Comparison of ENCODE assay signal across 17 cellular contexts in the genomic region with DNA sequence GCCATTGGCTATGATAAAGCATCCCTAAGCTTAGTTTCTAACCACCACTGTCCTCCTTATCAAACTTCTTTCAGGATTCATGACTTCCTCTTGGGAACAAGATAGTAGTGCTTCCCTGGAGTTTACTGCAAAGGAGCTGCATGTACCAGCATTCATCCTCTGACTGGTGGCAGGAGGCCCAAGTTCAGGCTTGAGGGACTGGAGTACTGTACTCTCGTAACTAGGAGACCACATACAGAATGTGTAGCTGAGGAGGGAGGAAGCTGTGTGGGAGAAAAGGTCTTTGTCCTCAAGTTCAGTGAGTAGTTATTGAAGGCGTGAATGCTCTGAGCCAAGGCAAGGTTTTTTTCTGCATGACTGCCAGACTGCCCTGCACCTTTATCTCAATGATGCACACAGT. TPM values are rescaled to one million over a fixed set of nuclear protein-coding genes. Genes with fewer than 3 reads are reported as not detected.
A peak's percentile ranks its signal among the peaks of the same experiment; 100 is the strongest.
DNase-seq lines count a peak whose midpoint lies in the region; ATAC-seq and TF ChIP-seq lines count a peak whose summit lies in the region.
"Had no signal": no experiment of that assay in that cellular context is flagged by ENCODE, and none has a peak within 500 bp of the region (broad histone marks: within the 10 kb centered on the region; RNA-seq: fewer than 3 reads in every experiment).

No MANE protein-coding gene starts in this region.

- H3K4me1 ChIP-seq in Karpas-422 (ENCODE audit: low read length) (peaks cover 76% of the 10 kb centered on the region), smooth muscle cell (ENCODE audit: low read depth) (peaks cover 14% of the 10 kb centered on the region), thyroid gland (no peaks in the 10 kb centered on the region)
- H3K4me1 ChIP-seq: BLaER1 treated with 17β-estradiol and CSF1 and Interleukin-3, amounts not matched to agents 10 nM and 100 nM; prostate gland had no signal

- WGBS in smooth muscle cell (ENCODE audit: low lambda C conversion rate), result 38% methylated on average over 2 of the region's 2 CpGs
- 73 to 78% methylated on average over 2 of the region's 2 CpGs for WGBS in thyroid gland, 2 donors

- H3K27me3 Mint-ChIP-seq in WTC11 (ENCODE audit: low read depth), result no peaks in the 10 kb centered on the region
- H3K27me3 Mint-ChIP-seq: stimulated activated memory B cell treated with anti-CD40 and anti-IgM and Interleukin-4, amounts not matched to agents 10 μg/mL and 1 μg/mL and 100 μg/mL, for 72 hours had no signal

- TF ChIP-seq POLR2A in thyroid gland (IDR thresholded peaks at IDR 0.05), result no peak

- no peak overlapping the region for H3K9ac ChIP-seq in Karpas-422 (ENCODE audit: low read length)
- no peak overlapping the region for H3K9ac ChIP-seq in smooth muscle cell (ENCODE audit: low read depth)
- H3K9ac ChIP-seq: BLaER1 treated with 17β-estradiol and CSF1 and Interleukin-3, amounts not matched to agents 10 nM and 100 nM had no signal

- H3K36me3 ChIP-seq in Karpas-422 (ENCODE audit: insufficient read depth, low read length) (peaks cover 10% of the 10 kb centered on the region), smooth muscle cell (ENCODE audit: low read depth) (no peaks in the 10 kb centered on the region), thyroid gland (no peaks in the 10 kb centered on the region)
- H3K36me3 ChIP-seq: BLaER1 treated with 17β-estradiol and CSF1 and Interleukin-3, amounts not matched to agents 10 nM and 100 nM; prostate gland had no signal

- intact Hi-C loops in thyroid gland (cut with DNase I), result no loop called here

- no peaks in the 10 kb centered on the region for H3K36me3 Mint-ChIP-seq in WTC11
- H3K36me3 Mint-ChIP-seq: stimulated activated memory B cell treated with anti-CD40 and anti-IgM and Interleukin-4, amounts not matched to agents 10 μg/mL and 1 μg/mL and 100 μg/mL, for 72 hours had no signal

- H3K27me3 ChIP-seq in Karpas-422 (ENCODE audit: low read length), result no peaks in the 10 kb centered on the region
- H3K27me3 ChIP-seq in layer of hippocampus (ENCODE audit: control insufficient read depth, insufficient read depth, low read length), result no peaks in the 10 kb centered on the region
- no peaks in the 10 kb centered on the region for H3K27me3 ChIP-seq in smooth muscle cell (ENCODE audit: low read depth)
- H3K27me3 ChIP-seq in thyroid gland, result no peaks in the 10 kb centered on the region
- H3K27me3 ChIP-seq: BLaER1 treated with 17β-estradiol and CSF1 and Interleukin-3, amounts not matched to agents 10 nM and 100 nM had no signal

- H3K4me3 Mint-ChIP-seq in WTC11, result no peak overlapping the region
- H3K4me3 Mint-ChIP-seq: stimulated activated memory B cell treated with anti-CD40 and anti-IgM and Interleukin-4, amounts not matched to agents 10 μg/mL and 1 μg/mL and 100 μg/mL, for 72 hours had no signal

- POLR2A ChIA-PET in WTC11 (lab: Charles Lee), result interaction anchor here (0.7 to 1.6 kb wide), 2 partner anchors 13 to 167 kb away, joined by 3 to 4 read pairs; partner anchors contain the start of gene SCRN1

- peak overlapping the region; percentile 7 for H3K4me2 ChIP-seq in Karpas-422 (ENCODE audit: low read depth, low read length, poor library complexity, severe bottlenecking)
- peak overlapping the region; percentile 49 for H3K4me2 ChIP-seq in smooth muscle cell
- H3K4me2 ChIP-seq: BLaER1 treated with 17β-estradiol and CSF1 and Interleukin-3, amounts not matched to agents 10 nM and 100 nM had no signal

- ATAC-seq in HG02840 (IDR thresholded peaks at IDR 0.05; ENCODE audit: low FRiP score, unreplicated experiment) (no peak), WTC11 (no peak), HG03196 (IDR thresholded peaks at IDR 0.05; ENCODE audit: unreplicated experiment) (no peak)
- ATAC-seq: stimulated activated memory B cell treated with anti-CD40 and anti-IgM and Interleukin-4, amounts not matched to agents 10 μg/mL and 1 μg/mL and 100 μg/mL, for 72 hours had no signal

- no peaks in the 10 kb centered on the region for H3K9me3 ChIP-seq in Karpas-422 (ENCODE audit: low read length)
- H3K9me3 ChIP-seq in smooth muscle cell (replicated peaks; ENCODE audit: low read depth), result no peaks in the 10 kb centered on the region
- H3K9me3 ChIP-seq in thyroid gland, result no peaks in the 10 kb centered on the region
- H3K9me3 ChIP-seq: BLaER1 treated with 17β-estradiol and CSF1 and Interleukin-3, amounts not matched to agents 10 nM and 100 nM; prostate gland had no signal

- H3K27ac Mint-ChIP-seq in WTC11, result no peak overlapping the region
- H3K27ac Mint-ChIP-seq: stimulated activated memory B cell treated with anti-CD40 and anti-IgM and Interleukin-4, amounts not matched to agents 10 μg/mL and 1 μg/mL and 100 μg/mL, for 72 hours had no signal

- no peak for TF ChIP-seq CTCF in smooth muscle cell (IDR thresholded peaks at IDR 0.05; ENCODE audit: borderline replicate concordance, insufficient read depth, poor library complexity, severe bottlenecking)
- no peak for TF ChIP-seq CTCF in WTC11 (IDR thresholded peaks at IDR 0.05)
- TF ChIP-seq CTCF in thyroid gland (IDR thresholded peaks at IDR 0.05), result no peak

- H4K20me1 ChIP-seq in Karpas-422 (ENCODE audit: insufficient read depth, low read depth, low read length) (no peaks in the 10 kb centered on the region), smooth muscle cell (ENCODE audit: low read depth) (peaks cover 100% of the 10 kb centered on the region)
- H4K20me1 ChIP-seq: BLaER1 treated with 17β-estradiol and CSF1 and Interleukin-3, amounts not matched to agents 10 nM and 100 nM had no signal

- no peaks in the 10 kb centered on the region for H3K9me3 Mint-ChIP-seq in WTC11
- H3K9me3 Mint-ChIP-seq: stimulated activated memory B cell treated with anti-CD40 and anti-IgM and Interleukin-4, amounts not matched to agents 10 μg/mL and 1 μg/mL and 100 μg/mL, for 72 hours had no signal

- H3K4me3 ChIP-seq in Karpas-422 (ENCODE audit: low read length), result no peak overlapping the region
- no peak overlapping the region for H3K4me3 ChIP-seq in smooth muscle cell
- no peak overlapping the region for H3K4me3 ChIP-seq in thyroid gland (replicated peaks in 1 of 3)
- H3K4me3 ChIP-seq: BLaER1 treated with 17β-estradiol and CSF1 and Interleukin-3, amounts not matched to agents 10 nM and 100 nM; lung; prostate gland had no signal

- H3K79me2 ChIP-seq in Karpas-422 (ENCODE audit: low read length) (peaks cover 100% of the 10 kb centered on the region), smooth muscle cell (ENCODE audit: low read depth) (peaks cover 99% of the 10 kb centered on the region)

- peaks cover 10% of the 10 kb centered on the region; the same call in 1 of the 2 replicates for H3K4me1 Mint-ChIP-seq in WTC11

- CTCF ChIA-PET in WTC11 (lab: Charles Lee), result interaction anchor here (0.8 to 1.4 kb wide), 2 partner anchors 26 to 85 kb away, joined by 3 to 4 read pairs; no protein-coding TSS in a partner anchor

- DNase-seq in Karpas-422 (no peak), smooth muscle cell (lab: John Stamatoyannopoulos, UW; ENCODE audit: unreplicated experiment) (no peak), WTC11 (ENCODE audit: low spot score) (no peak), thyroid gland (no peak)
- DNase-seq: activated naive CD4-positive, alpha-beta T cell treated with anti-CD3 and anti-CD28 coated beads, Interleukin-2, amount 50 U/mL, for 16 hours; glutamatergic neuron; NCI-H1048; NCI-H524 treated with DMSO at 0.1 percent for 48 hours; stimulated activated CD4-positive, alpha-beta T cell treated with anti-CD3 and anti-CD28 coated beads, Interleukin-2, amount 100 ng/mL, for 48 hours had no signal

- no peaks in the 10 kb centered on the region for H3F3A ChIP-seq in smooth muscle cell (ENCODE audit: low read depth)

- H3K27ac ChIP-seq in Karpas-422 (ENCODE audit: low read length), result no peak overlapping the region
- peak overlapping the region; percentile 30 for H3K27ac ChIP-seq in cingulate gyrus (ENCODE audit: low read depth, low read length)
- H3K27ac ChIP-seq in layer of hippocampus (ENCODE audit: low read depth, low read length), result peak overlapping the region; percentile 13
- no peak overlapping the region for H3K27ac ChIP-seq in smooth muscle cell (ENCODE audit: low read depth)
- H3K27ac ChIP-seq in thyroid gland, result no peak overlapping the region
- H3K27ac ChIP-seq: BLaER1 treated with 17β-estradiol and CSF1 and Interleukin-3, amounts not matched to agents 10 nM and 100 nM; prostate gland had no signal

- H2AFZ ChIP-seq in Karpas-422 (ENCODE audit: low read length) (no peak overlapping the region), smooth muscle cell (ENCODE audit: low read depth) (no peak overlapping the region)

- no peaks in the 10 kb centered on the region for H3K9me2 ChIP-seq in Karpas-422 (replicated peaks; ENCODE audit: insufficient read depth, low read length)

TF ChIP-seq in WTC11, 78 proteins besides CTCF, POLR2A, EP300 and RAD21 (continues in another document):
- no peak for TF ChIP-seq ZNF232 (CRISPR knock-in tag; IDR thresholded peaks at IDR 0.05)
- TF ChIP-seq, protein P1, sequence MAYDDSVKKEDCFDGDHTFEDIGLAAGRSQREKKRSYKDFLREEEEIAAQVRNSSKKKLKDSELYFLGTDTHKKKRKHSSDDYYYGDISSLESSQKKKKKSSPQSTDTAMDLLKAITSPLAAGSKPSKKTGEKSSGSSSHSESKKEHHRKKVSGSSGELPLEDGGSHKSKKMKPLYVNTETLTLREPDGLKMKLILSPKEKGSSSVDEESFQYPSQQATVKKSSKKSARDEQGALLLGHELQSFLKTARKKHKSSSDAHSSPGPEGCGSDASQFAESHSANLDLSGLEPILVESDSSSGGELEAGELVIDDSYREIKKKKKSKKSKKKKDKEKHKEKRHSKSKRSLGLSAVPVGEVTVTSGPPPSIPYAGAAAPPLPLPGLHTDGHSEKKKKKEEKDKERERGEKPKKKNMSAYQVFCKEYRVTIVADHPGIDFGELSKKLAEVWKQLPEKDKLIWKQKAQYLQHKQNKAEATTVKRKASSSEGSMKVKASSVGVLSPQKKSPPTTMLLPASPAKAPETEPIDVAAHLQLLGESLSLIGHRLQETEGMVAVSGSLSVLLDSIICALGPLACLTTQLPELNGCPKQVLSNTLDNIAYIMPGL (CRISPR knock-in tag; IDR thresholded peaks at IDR 0.05), result no peak

RNA-seq across cellular contexts. Expression of gene SCRN1, which starts 12.9 kb away (rescaled TPM):
- total RNA-seq in Karpas-422 (2014; rRNA removed; shearing (Covaris generic); ENCODE audit: low replicate concordance), result 86.4 and 88.6 TPM in 2 replicates
- total RNA-seq in smooth muscle cell (84.9 and 93.0 TPM in 2 replicates), WTC11 (2021) (96.2 to 105 TPM (median 101 TPM) in 3 replicates), thyroid gland (10 to 100 TPM; 26.6 to 38.5 (median 32.9) TPM)
- 58.7 and 67.5 TPM in 2 replicates for polyA plus RNA-seq in smooth muscle cell

RNA-seq across cellular contexts. Expression of gene FKBP14, which starts 49.8 kb away (rescaled TPM):
- total RNA-seq in Karpas-422 (2014; rRNA removed; shearing (Covaris generic); ENCODE audit: low replicate concordance), result 9.0 and 13.5 TPM in 2 replicates
- total RNA-seq in smooth muscle cell (111 and 153 TPM in 2 replicates), WTC11 (2021) (18.1 to 23.0 TPM (median 19.2 TPM) in 3 replicates), thyroid gland (10 to 100 TPM in 1 of 4 donors, 1 to 10 TPM in 3; 5.2 to 11.7 (median 6.6) TPM)
- 74.2 and 90.1 TPM in 2 replicates for polyA plus RNA-seq in smooth muscle cell

RNA-seq across cellular contexts. Expression of gene PLEKHA8, which starts 51.5 kb away (rescaled TPM):
- total RNA-seq in Karpas-422 (2014; rRNA removed; shearing (Covaris generic); ENCODE audit: low replicate concordance), result 28.1 and 41.0 TPM in 2 replicates
- total RNA-seq in smooth muscle cell, result 20.4 and 24.7 TPM in 2 replicates
- polyA plus RNA-seq in smooth muscle cell, result 10.0 and 14.6 TPM in 2 replicates
- total RNA-seq in WTC11 (2021), result 38.1 to 40.1 TPM (median 38.6 TPM) in 3 replicates
- 10 to 100 TPM in 1 of 4 donors, 1 to 10 TPM in 3; 7.1 to 13.3 (median 8.8) TPM for total RNA-seq in thyroid gland

Comparison
In these comparisons a context has a peak if more than half of its experiments do, and no peak if none do; other contexts are left out.
1. H3K27ac ChIP-seq: peak in cingulate gyrus (single experiment) and layer of hippocampus (single experiment); none in Karpas-422 (single experiment), smooth muscle cell (single experiment) and thyroid gland (0 of 3).